ENCODE assay signal across 8 cellular contexts in the genomic region with DNA sequence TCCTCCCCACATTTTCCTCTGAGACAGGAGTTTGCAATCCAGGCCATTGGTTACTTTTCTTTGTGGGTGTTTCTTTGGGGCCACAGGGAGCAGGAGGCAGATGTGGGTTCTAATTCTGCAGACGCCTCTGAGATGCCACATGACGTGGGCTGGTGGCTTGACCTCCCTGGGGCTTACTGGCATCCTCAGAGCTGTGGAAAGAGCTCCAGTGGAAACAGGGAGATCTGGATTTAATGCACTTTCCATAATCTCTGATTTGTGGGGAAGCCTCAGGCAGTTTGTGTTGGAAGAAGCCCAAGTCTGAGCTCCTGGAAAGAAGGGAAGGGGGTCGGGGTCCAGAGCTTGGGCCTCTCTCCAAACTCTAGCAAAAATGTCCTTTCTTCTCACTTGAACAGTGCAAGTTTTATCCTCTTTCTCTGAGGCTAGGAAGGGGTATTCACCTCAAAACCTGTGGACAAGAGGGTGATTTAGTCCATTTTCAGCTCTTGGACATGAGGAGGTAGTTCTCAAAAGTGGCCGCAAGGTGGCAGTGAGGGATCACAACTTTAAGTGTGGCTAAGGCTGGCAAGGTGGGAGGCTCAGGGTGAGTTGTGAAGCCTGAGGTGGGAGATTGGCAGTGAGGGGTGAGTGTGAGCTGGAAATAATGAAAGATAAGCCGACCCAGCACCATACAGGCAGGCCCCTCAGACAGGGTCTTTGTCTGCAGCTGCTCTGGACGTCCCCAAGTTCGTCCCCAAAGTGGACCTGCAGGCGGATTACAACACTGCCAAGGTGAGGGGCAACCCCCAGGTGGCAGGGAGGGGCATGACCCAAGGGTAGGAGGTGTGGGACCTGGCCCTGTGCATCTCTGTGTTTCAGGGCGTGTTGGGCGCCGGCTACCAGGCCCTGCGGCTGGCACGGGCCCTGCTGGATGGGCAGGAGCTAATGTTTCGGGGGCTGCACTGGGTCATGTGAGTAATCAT. TPM values are rescaled to one million over a fixed set of nuclear protein-coding genes. Genes with fewer than 3 reads are reported as not detected.
DNase-seq lines count a peak whose midpoint lies in the region; ATAC-seq and TF ChIP-seq lines count a peak whose summit lies in the region.

No MANE protein-coding gene starts in this region.

- DNase-seq in DND-41 (peak; percentile 75), RPMI8226 (peak; percentile 79), activated T-helper 1 cell treated with Interleukin-2 at 50 U/mL for 16 hours (ENCODE audit: low read depth) (peak; percentile 24), fibroblast of peridontal ligament (ENCODE audit: extremely low read depth) (peak; percentile 87), upper lobe of right lung (no peak)

- H3K36me3 ChIP-seq in DND-41 (ENCODE audit: insufficient read depth, low read length): peaks cover 72% of the 10 kb centered on the region
- peaks cover 36% of the 10 kb centered on the region for H3K36me3 ChIP-seq in neutrophil
- H3K36me3 ChIP-seq in upper lobe of right lung: peaks cover 26% of the 10 kb centered on the region

- H2AFZ ChIP-seq in DND-41 (ENCODE audit: low read depth, low read length): no peak overlapping the region

- intact Hi-C loops in upper lobe of right lung (cut with DNase I): no loop called here

- peak; percentile 89 for TF ChIP-seq CTCF in DND-41 (IDR thresholded peaks at IDR 0.05; ENCODE audit: borderline replicate concordance, extremely low read depth, low read length, poor library complexity, severe bottlenecking)
- TF ChIP-seq CTCF in LNCAP (IDR thresholded peaks at IDR 0.05): peak; percentile 88
- TF ChIP-seq CTCF in neutrophil (IDR thresholded peaks at IDR 0.05): peak; percentile 83
- peak; percentile 80 for TF ChIP-seq CTCF in upper lobe of right lung (IDR thresholded peaks at IDR 0.05)

- H3K4me3 ChIP-seq in DND-41 (ENCODE audit: low read depth in 1 of 2, low read length in 2 of 2) (no peak overlapping the region), neutrophil (ENCODE audit: low read depth in 1 of 2, low read length in 1 of 2) (no peak overlapping the region), upper lobe of right lung (no peak overlapping the region)

- H3K4me2 ChIP-seq in DND-41 (ENCODE audit: insufficient read depth, low read length): no peak overlapping the region

- H3K79me2 ChIP-seq in DND-41 (ENCODE audit: insufficient read depth, low read length): no peaks in the 10 kb centered on the region

- no peaks in the 10 kb centered on the region for H3K27me3 ChIP-seq in DND-41 (ENCODE audit: insufficient read depth, low read length, poor library complexity)
- H3K27me3 ChIP-seq in neutrophil: no peaks in the 10 kb centered on the region
- no peaks in the 10 kb centered on the region for H3K27me3 ChIP-seq in upper lobe of right lung

- peak; percentile 92 for ATAC-seq in DND-41 (ENCODE audit: insufficient read depth, low read depth)
- ATAC-seq in upper lobe of right lung: peak; percentile 75
- ATAC-seq in HG02610 (IDR thresholded peaks at IDR 0.05; ENCODE audit: unreplicated experiment): no peak

- H3K27ac ChIP-seq in DND-41 (ENCODE audit: low read length) (peak overlapping the region; percentile 41; the same call in 1 of the 2 replicates), neutrophil (no peak overlapping the region), upper lobe of right lung (no peak overlapping the region)

- H4K20me1 ChIP-seq in DND-41 (ENCODE audit: insufficient read depth, low read length): peaks cover 2% of the 10 kb centered on the region; the same call in 1 of the 2 replicates

- H3K4me1 ChIP-seq in DND-41 (ENCODE audit: insufficient read depth, low read length) (no peaks in the 10 kb centered on the region; the same call in 1 of the 2 replicates), neutrophil (ENCODE audit: control insufficient read depth in 1 of 2, insufficient read depth in 1 of 2, low read depth in 1 of 2, low read length in 1 of 2) (peaks cover 12 to 13% of the 10 kb centered on the region in 2 experiments), upper lobe of right lung (no peaks in the 10 kb centered on the region)

- H3K9me3 ChIP-seq in DND-41 (ENCODE audit: insufficient read depth, low read length, severe bottlenecking) (no peaks in the 10 kb centered on the region), neutrophil (no peaks in the 10 kb centered on the region), upper lobe of right lung (no peaks in the 10 kb centered on the region)

- H3K9ac ChIP-seq in DND-41 (ENCODE audit: low read depth, low read length): no peak overlapping the region

RNA-seq across cellular contexts. Expression of gene IKBKE, which starts 9.2 kb away (rescaled TPM):
- total RNA-seq in upper lobe of right lung: 8.5 TPM

RNA-seq across cellular contexts. Expression of gene RASSF5, which starts 27.9 kb away (rescaled TPM):
- total RNA-seq in upper lobe of right lung: 37.6 TPM
